Comparison of ENCODE assay signal across 8 cellular contexts in the genomic region with DNA sequence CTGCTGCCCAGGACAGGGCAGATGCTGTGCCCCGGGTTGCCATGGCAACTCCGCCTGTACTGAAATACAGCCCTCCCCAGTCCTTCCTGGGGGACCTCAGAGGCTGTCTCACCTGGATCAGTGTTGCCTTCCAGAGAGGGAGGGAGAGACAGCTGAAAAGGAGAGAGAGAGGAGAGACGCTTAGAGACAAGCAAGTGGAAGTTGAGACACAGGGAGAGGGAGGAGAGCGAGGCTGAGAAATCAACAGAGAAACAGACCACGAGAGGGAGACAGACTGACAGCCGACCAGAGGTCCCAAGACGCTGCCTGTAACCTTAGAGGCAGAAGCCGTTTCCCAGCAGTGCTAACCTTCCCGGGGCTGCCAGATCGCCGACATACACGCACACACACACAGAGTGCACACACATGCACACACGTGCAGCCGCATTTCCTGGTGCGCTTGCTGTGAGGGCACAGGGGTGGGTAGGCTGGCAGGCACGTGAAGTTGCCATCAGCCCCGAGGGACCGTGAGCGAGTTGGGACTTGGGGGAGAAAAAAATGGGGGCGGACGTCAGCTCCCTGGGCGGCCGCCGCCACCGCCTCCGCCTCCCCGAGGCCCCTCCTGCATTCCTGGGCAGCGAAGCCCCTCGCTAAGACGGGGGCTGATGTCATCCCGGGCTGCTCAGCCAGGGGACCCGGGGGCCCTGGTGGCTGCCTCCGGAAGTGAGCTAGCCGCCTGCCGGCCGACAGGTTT.
DNase-seq lines count a peak whose midpoint lies in the region; ATAC-seq lines count a peak whose summit lies in the region.

No MANE protein-coding gene starts in this region.

- peak; percentile 70 to 80 for ATAC-seq in activated CD4-positive, CD25-positive, alpha-beta regulatory T cell treated with anti-CD3 and anti-CD28 coated beads, Interleukin-2, amount 50 U/mL, for 24 hours
- no peak for ATAC-seq in GM21367 (IDR thresholded peaks at IDR 0.05; ENCODE audit: unreplicated experiment)

- DNase-seq in ACHN = peak; percentile 77
- peak; percentile 65 for DNase-seq in GM19240 (ENCODE audit: insufficient read length, low spot score)
- peak; percentile 76 for DNase-seq in NCI-H2196 (lab: John Stamatoyannopoulos, UW; ENCODE audit: unreplicated experiment)
- DNase-seq in central memory CD4-positive, alpha-beta T cell = peak; percentile 51
- DNase-seq in islet precursor cell = peak; percentile 96
- DNase-seq in stimulated activated CD4-positive, alpha-beta T cell treated with anti-CD3 and anti-CD28 coated beads, Interleukin-12 subunit alpha, Interleukin-12 subunit beta, amount 100 ng/mL, for 24 hours (ENCODE audit: low read depth in 2 of 2) = peak; percentile 17 to 18

- in situ Hi-C loops in ACHN (cut with HindIII; ENCODE audit: low pct_ligation_motif_present, low pct_unique_long_range_greater_than_20kb, low sequenced_read_pairs) = no loop called here

Comparison
In these comparisons a context has a peak if more than half of its experiments do, and no peak if none do; other contexts are left out.
1. DNase-seq: peak in every context shown above with its lines; median percentile 96 in islet precursor cell; 77 in ACHN; 76 in NCI-H2196; 65 in GM19240; 51 in central memory CD4-positive, alpha-beta T cell; 18 in stimulated activated CD4-positive, alpha-beta T cell treated with anti-CD3 and anti-CD28 coated beads, Interleukin-12 subunit alpha, Interleukin-12 subunit beta, amount 100 ng/mL, for 24 hours.